ENCODE assay signal across 23 cellular contexts in the genomic region with DNA sequence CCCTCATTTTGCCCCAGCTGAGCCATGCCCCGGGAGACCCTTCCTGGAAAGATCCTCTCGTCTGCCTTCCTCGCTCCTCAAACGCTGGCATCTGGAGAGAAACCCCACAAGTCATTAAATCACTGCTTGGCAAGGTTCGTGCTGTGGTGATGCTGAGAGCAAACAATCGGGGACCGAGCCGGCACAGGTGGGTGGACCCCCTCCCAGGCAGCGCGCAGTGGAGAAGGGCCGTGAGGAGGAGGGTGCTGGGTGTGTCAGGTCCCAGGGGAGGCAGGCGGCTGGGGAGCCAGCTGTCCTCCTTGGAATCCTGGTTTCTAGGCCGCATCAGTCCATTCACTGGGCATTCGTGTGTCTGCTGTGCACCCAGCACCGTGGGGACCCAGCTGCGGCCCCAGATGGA.
"Had no signal": no experiment of that assay in that cellular context is flagged by ENCODE, and none has a peak within 500 bp of the region (broad histone marks: within the 10 kb centered on the region; RNA-seq: fewer than 3 reads in every experiment).

No MANE protein-coding gene starts in this region.

- H3K27me3 Mint-ChIP-seq: stimulated activated naive CD8-positive, alpha-beta T cell treated with anti-CD3 and anti-CD28 coated beads, Interleukin-15, Interleukin-2, amounts not matched to agents 100 ng/mL and 50 ng/mL, for 24 hours had no signal

- H3K4me2 ChIP-seq: hepatocyte, neural progenitor cell, smooth muscle cell had no signal

- H3K4me3 ChIP-seq: hepatocyte, left ventricle myocardium inferior, lower lobe of right lung, neural progenitor cell, pancreas, smooth muscle cell, tibial artery, upper lobe of left lung, uterus had no signal

- ATAC-seq: foreskin keratinocyte; left cardiac atrium; lower lobe of right lung; pancreas; right cardiac atrium; stimulated activated memory B cell treated with anti-CD40 and anti-IgM and Interleukin-4, amounts not matched to agents 10 μg/mL and 1 μg/mL and 100 μg/mL, for 72 hours had no signal

- H3K36me3 Mint-ChIP-seq: memory B cell; natural killer cell treated with Interleukin-12 subunit alpha and Interleukin-12 subunit beta and Interleukin-15 and Interleukin-18, amount 100 ng/mL, for 72 hours; neural progenitor cell; stimulated activated memory B cell treated with anti-CD40 and anti-IgM and Interleukin-4, amounts not matched to agents 10 μg/mL and 1 μg/mL and 100 μg/mL, for 72 hours had no signal

- DNase-seq: effector CD4-positive, alpha-beta T cell; endodermal cell; erythroblast; foreskin keratinocyte; kidney; left cardiac atrium; left ventricle myocardium inferior; lower lobe of right lung; midbrain; pancreas; right cardiac atrium; stimulated activated CD4-positive, alpha-beta T cell treated with anti-CD3 and anti-CD28 coated beads, Interleukin-4, amount 100 ng/mL, for 1 hour; tibial artery; upper lobe of left lung; uterus had no signal

- H3K79me2 ChIP-seq: hepatocyte had no signal

- H3K4me1 ChIP-seq: foreskin keratinocyte, left ventricle myocardium inferior, lower lobe of right lung, pancreas, tibial artery, upper lobe of left lung, uterus had no signal

- H3K27me3 ChIP-seq: hepatocyte, neural progenitor cell, pancreas, upper lobe of left lung, uterus had no signal

- H3K4me3 Mint-ChIP-seq: endodermal cell; memory B cell; natural killer cell treated with Interleukin-12 subunit alpha and Interleukin-12 subunit beta and Interleukin-15 and Interleukin-18, amount 100 ng/mL, for 72 hours; stimulated activated memory B cell treated with anti-CD40 and anti-IgM and Interleukin-4, amounts not matched to agents 10 μg/mL and 1 μg/mL and 100 μg/mL, for 72 hours; stimulated activated naive CD8-positive, alpha-beta T cell treated with anti-CD3 and anti-CD28 coated beads, Interleukin-15, Interleukin-2, amounts not matched to agents 100 ng/mL and 50 ng/mL, for 24 hours had no signal

- H3K36me3 ChIP-seq: left ventricle myocardium inferior, lower lobe of right lung, neural progenitor cell, pancreas, tibial artery, upper lobe of left lung, uterus had no signal

- H3K4me1 Mint-ChIP-seq: endodermal cell; memory B cell; stimulated activated memory B cell treated with anti-CD40 and anti-IgM and Interleukin-4, amounts not matched to agents 10 μg/mL and 1 μg/mL and 100 μg/mL, for 72 hours had no signal

- H3K9me3 ChIP-seq: left ventricle myocardium inferior, lower lobe of right lung, pancreas, tibial artery, upper lobe of left lung, uterus had no signal

- H3K27ac ChIP-seq: foreskin keratinocyte, hepatocyte, left ventricle myocardium inferior, lower lobe of right lung, neural progenitor cell, pancreas, tibial artery, upper lobe of left lung, uterus had no signal

- H3K9ac ChIP-seq: neural progenitor cell had no signal

- H3K27ac Mint-ChIP-seq: endodermal cell; memory B cell; natural killer cell treated with Interleukin-12 subunit alpha and Interleukin-12 subunit beta and Interleukin-15 and Interleukin-18, amount 100 ng/mL, for 72 hours; progenitor cell of endocrine pancreas; stimulated activated memory B cell treated with anti-CD40 and anti-IgM and Interleukin-4, amounts not matched to agents 10 μg/mL and 1 μg/mL and 100 μg/mL, for 72 hours; stimulated activated naive CD8-positive, alpha-beta T cell treated with anti-CD3 and anti-CD28 coated beads, Interleukin-15, Interleukin-2, amounts not matched to agents 100 ng/mL and 50 ng/mL, for 24 hours had no signal

- H2AFZ ChIP-seq: hepatocyte, neural progenitor cell had no signal
